17 cellular contexts compared by ENCODE assay signal in the genomic region with DNA sequence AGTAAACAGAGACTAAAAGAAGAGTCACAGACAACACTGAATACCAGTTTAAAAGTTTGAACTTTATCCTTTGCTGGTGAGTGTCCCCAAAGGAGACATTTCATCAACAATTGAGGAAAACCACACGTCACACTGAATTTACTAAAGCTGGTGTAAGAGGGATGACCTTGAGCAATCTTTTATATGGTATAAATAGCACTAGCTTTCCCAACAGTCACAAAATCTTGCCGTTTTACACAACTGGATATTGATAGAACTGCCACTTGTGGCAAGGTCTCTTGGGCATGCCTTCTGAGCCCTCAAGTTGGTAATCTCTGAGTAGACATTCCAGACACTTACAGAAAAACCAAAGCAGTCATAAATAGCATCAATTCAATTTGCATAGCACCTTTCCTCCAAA.
DNase-seq lines count a peak whose midpoint lies in the region; TF ChIP-seq lines count a peak whose summit lies in the region.
"Had no signal": no experiment of that assay in that cellular context is flagged by ENCODE, and none has a peak within 500 bp of the region (broad histone marks: within the 10 kb centered on the region; RNA-seq: fewer than 3 reads in every experiment).

No MANE protein-coding gene starts in this region.

- H3K9ac ChIP-seq in adipocyte (ENCODE audit: low read length) = peak overlapping the region; percentile 62
- no peak overlapping the region for H3K9ac ChIP-seq in subcutaneous abdominal adipose tissue (ENCODE audit: low read length in 5 of 5)
- H3K9ac ChIP-seq: GM23248 had no signal

- peak overlapping the region; percentile 56 for H3K4me3 ChIP-seq in adipocyte (ENCODE audit: low read length)
- peak overlapping the region in 1 of 5 donors; percentile 29 for H3K4me3 ChIP-seq in subcutaneous abdominal adipose tissue (ENCODE audit: low read depth in 1 of 5, low read length in 5 of 5)
- H3K4me3 ChIP-seq: GM23248, MG63 had no signal

- DNase-seq in M059J (ENCODE audit: low read depth) (peak; percentile 43), NOMO-1 treated with dmso at 0.1 percent for 144 hours (lab: John Stamatoyannopoulos, UW; ENCODE audit: unreplicated experiment) (peak; percentile 53), adipocyte (ENCODE audit: low read depth) (peak; percentile 73), HEK293T (ENCODE audit: extremely low spot score) (no peak), OCI-M1 (lab: John Stamatoyannopoulos, UW) (no peak)
- DNase-seq in activated CD4-positive, alpha-beta T cell treated with anti-CD3 and anti-CD28 coated beads for 1 hour = no peak
- DNase-seq: DMS79 treated with DMSO at 0.1 percent for 48 hours, GM23248, MG63, NCI-H1417, NCI-H1930, NCI-H2171, NCI-H446 treated with DMSO at 0.1 percent for 48 hours, NCI-H748 treated with DMSO at 0.1 percent for 48 hours, SHP77, T-helper 2 cell had no signal

- H3K4me1 ChIP-seq in adipocyte (ENCODE audit: control insufficient read depth, insufficient read depth, low read length) (peaks cover 15% of the 10 kb centered on the region), subcutaneous abdominal adipose tissue (ENCODE audit: control insufficient read depth in 5 of 5, insufficient read depth in 5 of 5, low read length in 5 of 5) (peaks cover 2 to 10% (median 9%) of the 10 kb centered on the region in 5 donors)

- H3K27me3 ChIP-seq in adipocyte (replicated peaks; ENCODE audit: control insufficient read depth, insufficient read depth, low read length) (no peaks in the 10 kb centered on the region), subcutaneous abdominal adipose tissue (ENCODE audit: control insufficient read depth in 5 of 5, insufficient read depth in 4 of 5, low read length in 5 of 5) (no peaks in the 10 kb centered on the region)
- H3K27me3 ChIP-seq: MG63 had no signal

- CTCF ChIA-PET in HEK293T (lab: Yijun Ruan, JAX) = no interaction called here

- H3K27ac ChIP-seq in subcutaneous abdominal adipose tissue (ENCODE audit: low read depth, low read length) = peak overlapping the region; percentile 67
- H3K27ac ChIP-seq: GM23248 had no signal

- POLR2A ChIA-PET in HEK293T (lab: Yijun Ruan, JAX) = no interaction called here

- H3K36me3 ChIP-seq in adipocyte (ENCODE audit: control insufficient read depth, insufficient read depth, low read length, severe bottlenecking) (no peaks in the 10 kb centered on the region), subcutaneous abdominal adipose tissue (ENCODE audit: control insufficient read depth in 5 of 5, insufficient read depth in 5 of 5, low read length in 5 of 5) (no peaks in the 10 kb centered on the region)
- H3K36me3 ChIP-seq: MG63 had no signal

- H3K9me3 ChIP-seq in adipocyte (ENCODE audit: control insufficient read depth, low read length) (peaks cover 18% of the 10 kb centered on the region), subcutaneous abdominal adipose tissue (ENCODE audit: control insufficient read depth in 5 of 5, low read length in 5 of 5) (peaks cover 0 to 21% (median 14%) of the 10 kb centered on the region in 5 donors)

TF ChIP-seq in HEK293T, 16 proteins besides CTCF, POLR2A, EP300 and RAD21:
- TF ChIP-seq LEF1 (IDR thresholded peaks at IDR 0.05; ENCODE audit: borderline replicate concordance) (no peak), CTBP1 (IDR thresholded peaks at IDR 0.05; ENCODE audit: borderline replicate concordance) (no peak), FOXA1 (IDR thresholded peaks at IDR 0.05) (no peak), NFRKB (IDR thresholded peaks at IDR 0.05) (no peak), ZNF384 (IDR thresholded peaks at IDR 0.05) (no peak), FOXM1 (IDR thresholded peaks at IDR 0.05; ENCODE audit: borderline replicate concordance) (no peak), ELF4 (IDR thresholded peaks at IDR 0.05) (no peak), HDGF (IDR thresholded peaks at IDR 0.05; ENCODE audit: borderline replicate concordance) (no peak), ARNT (IDR thresholded peaks at IDR 0.05) (no peak), TARDBP (IDR thresholded peaks at IDR 0.05) (no peak), SUZ12 (IDR thresholded peaks at IDR 0.05) (no peak), L3MBTL2 (conservative IDR thresholded peaks at IDR 0.05) (no peak), BHLHE40 (IDR thresholded peaks at IDR 0.05; ENCODE audit: borderline replicate concordance) (no peak), SP1 (IDR thresholded peaks at IDR 0.05) (no peak), FOXK2 (IDR thresholded peaks at IDR 0.05) (no peak)
- TF ChIP-seq, protein P1, sequence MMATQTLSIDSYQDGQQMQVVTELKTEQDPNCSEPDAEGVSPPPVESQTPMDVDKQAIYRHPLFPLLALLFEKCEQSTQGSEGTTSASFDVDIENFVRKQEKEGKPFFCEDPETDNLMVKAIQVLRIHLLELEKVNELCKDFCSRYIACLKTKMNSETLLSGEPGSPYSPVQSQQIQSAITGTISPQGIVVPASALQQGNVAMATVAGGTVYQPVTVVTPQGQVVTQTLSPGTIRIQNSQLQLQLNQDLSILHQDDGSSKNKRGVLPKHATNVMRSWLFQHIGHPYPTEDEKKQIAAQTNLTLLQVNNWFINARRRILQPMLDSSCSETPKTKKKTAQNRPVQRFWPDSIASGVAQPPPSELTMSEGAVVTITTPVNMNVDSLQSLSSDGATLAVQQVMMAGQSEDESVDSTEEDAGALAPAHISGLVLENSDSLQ (IDR thresholded peaks at IDR 0.05) = no peak

Comparison
In these comparisons a context has a peak if more than half of its experiments do, and no peak if none do; other contexts are left out.
1. DNase-seq: peak in M059J (single experiment), NOMO-1 treated with dmso at 0.1 percent for 144 hours (single experiment) and adipocyte (single experiment); none in activated CD4-positive, alpha-beta T cell treated with anti-CD3 and anti-CD28 coated beads for 1 hour (single experiment), HEK293T (single experiment) and OCI-M1 (single experiment).